Comparison of ENCODE assay signal across 1 cellular context in genomic region chr17:77864234-77865108, GRCh38.
TF ChIP-seq lines count a peak whose summit lies in the region.

No MANE protein-coding gene starts in this region.

TF ChIP-seq in WTC11, 78 proteins besides CTCF, POLR2A, EP300 and RAD21 (continued from another document):
- TF ChIP-seq, protein P1, sequence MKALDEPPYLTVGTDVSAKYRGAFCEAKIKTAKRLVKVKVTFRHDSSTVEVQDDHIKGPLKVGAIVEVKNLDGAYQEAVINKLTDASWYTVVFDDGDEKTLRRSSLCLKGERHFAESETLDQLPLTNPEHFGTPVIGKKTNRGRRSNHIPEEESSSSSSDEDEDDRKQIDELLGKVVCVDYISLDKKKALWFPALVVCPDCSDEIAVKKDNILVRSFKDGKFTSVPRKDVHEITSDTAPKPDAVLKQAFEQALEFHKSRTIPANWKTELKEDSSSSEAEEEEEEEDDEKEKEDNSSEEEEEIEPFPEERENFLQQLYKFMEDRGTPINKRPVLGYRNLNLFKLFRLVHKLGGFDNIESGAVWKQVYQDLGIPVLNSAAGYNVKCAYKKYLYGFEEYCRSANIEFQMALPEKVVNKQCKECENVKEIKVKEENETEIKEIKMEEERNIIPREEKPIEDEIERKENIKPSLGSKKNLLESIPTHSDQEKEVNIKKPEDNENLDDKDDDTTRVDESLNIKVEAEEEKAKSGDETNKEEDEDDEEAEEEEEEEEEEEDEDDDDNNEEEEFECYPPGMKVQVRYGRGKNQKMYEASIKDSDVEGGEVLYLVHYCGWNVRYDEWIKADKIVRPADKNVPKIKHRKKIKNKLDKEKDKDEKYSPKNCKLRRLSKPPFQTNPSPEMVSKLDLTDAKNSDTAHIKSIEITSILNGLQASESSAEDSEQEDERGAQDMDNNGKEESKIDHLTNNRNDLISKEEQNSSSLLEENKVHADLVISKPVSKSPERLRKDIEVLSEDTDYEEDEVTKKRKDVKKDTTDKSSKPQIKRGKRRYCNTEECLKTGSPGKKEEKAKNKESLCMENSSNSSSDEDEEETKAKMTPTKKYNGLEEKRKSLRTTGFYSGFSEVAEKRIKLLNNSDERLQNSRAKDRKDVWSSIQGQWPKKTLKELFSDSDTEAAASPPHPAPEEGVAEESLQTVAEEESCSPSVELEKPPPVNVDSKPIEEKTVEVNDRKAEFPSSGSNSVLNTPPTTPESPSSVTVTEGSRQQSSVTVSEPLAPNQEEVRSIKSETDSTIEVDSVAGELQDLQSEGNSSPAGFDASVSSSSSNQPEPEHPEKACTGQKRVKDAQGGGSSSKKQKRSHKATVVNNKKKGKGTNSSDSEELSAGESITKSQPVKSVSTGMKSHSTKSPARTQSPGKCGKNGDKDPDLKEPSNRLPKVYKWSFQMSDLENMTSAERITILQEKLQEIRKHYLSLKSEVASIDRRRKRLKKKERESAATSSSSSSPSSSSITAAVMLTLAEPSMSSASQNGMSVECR (CRISPR knock-in tag; IDR thresholded peaks at IDR 0.05; ENCODE audit: borderline replicate concordance): no peak
- no peak for TF ChIP-seq ATF1 (CRISPR knock-in tag; IDR thresholded peaks at IDR 0.05)
- no peak for TF ChIP-seq SMAD4 (CRISPR knock-in tag; IDR thresholded peaks at IDR 0.05)
- TF ChIP-seq SP1 (CRISPR knock-in tag; conservative IDR thresholded peaks at IDR 0.05): no peak
- no peak for TF ChIP-seq SOX15 (CRISPR knock-in tag; IDR thresholded peaks at IDR 0.05)
- no peak for TF ChIP-seq MXD4 (CRISPR knock-in tag; IDR thresholded peaks at IDR 0.05; ENCODE audit: borderline replicate concordance)
- TF ChIP-seq GTF2I (CRISPR knock-in tag; conservative IDR thresholded peaks at IDR 0.05): no peak
- no peak for TF ChIP-seq SMAD3 (CRISPR knock-in tag; IDR thresholded peaks at IDR 0.05; ENCODE audit: borderline replicate concordance)
- no peak for TF ChIP-seq ZNF396 (CRISPR knock-in tag; IDR thresholded peaks at IDR 0.05; ENCODE audit: borderline replicate concordance)
- TF ChIP-seq NFYB (CRISPR knock-in tag; conservative IDR thresholded peaks at IDR 0.05; ENCODE audit: low read depth): no peak
- no peak for TF ChIP-seq NR1H2 (CRISPR knock-in tag; IDR thresholded peaks at IDR 0.05)
- TF ChIP-seq, protein P2, sequence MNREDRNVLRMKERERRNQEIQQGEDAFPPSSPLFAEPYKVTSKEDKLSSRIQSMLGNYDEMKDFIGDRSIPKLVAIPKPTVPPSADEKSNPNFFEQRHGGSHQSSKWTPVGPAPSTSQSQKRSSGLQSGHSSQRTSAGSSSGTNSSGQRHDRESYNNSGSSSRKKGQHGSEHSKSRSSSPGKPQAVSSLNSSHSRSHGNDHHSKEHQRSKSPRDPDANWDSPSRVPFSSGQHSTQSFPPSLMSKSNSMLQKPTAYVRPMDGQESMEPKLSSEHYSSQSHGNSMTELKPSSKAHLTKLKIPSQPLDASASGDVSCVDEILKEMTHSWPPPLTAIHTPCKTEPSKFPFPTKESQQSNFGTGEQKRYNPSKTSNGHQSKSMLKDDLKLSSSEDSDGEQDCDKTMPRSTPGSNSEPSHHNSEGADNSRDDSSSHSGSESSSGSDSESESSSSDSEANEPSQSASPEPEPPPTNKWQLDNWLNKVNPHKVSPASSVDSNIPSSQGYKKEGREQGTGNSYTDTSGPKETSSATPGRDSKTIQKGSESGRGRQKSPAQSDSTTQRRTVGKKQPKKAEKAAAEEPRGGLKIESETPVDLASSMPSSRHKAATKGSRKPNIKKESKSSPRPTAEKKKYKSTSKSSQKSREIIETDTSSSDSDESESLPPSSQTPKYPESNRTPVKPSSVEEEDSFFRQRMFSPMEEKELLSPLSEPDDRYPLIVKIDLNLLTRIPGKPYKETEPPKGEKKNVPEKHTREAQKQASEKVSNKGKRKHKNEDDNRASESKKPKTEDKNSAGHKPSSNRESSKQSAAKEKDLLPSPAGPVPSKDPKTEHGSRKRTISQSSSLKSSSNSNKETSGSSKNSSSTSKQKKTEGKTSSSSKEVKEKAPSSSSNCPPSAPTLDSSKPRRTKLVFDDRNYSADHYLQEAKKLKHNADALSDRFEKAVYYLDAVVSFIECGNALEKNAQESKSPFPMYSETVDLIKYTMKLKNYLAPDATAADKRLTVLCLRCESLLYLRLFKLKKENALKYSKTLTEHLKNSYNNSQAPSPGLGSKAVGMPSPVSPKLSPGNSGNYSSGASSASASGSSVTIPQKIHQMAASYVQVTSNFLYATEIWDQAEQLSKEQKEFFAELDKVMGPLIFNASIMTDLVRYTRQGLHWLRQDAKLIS (CRISPR knock-in tag; IDR thresholded peaks at IDR 0.05; ENCODE audit: borderline replicate concordance): no peak
- TF ChIP-seq USF1 (CRISPR knock-in tag; IDR thresholded peaks at IDR 0.05): no peak
- TF ChIP-seq, protein P3, sequence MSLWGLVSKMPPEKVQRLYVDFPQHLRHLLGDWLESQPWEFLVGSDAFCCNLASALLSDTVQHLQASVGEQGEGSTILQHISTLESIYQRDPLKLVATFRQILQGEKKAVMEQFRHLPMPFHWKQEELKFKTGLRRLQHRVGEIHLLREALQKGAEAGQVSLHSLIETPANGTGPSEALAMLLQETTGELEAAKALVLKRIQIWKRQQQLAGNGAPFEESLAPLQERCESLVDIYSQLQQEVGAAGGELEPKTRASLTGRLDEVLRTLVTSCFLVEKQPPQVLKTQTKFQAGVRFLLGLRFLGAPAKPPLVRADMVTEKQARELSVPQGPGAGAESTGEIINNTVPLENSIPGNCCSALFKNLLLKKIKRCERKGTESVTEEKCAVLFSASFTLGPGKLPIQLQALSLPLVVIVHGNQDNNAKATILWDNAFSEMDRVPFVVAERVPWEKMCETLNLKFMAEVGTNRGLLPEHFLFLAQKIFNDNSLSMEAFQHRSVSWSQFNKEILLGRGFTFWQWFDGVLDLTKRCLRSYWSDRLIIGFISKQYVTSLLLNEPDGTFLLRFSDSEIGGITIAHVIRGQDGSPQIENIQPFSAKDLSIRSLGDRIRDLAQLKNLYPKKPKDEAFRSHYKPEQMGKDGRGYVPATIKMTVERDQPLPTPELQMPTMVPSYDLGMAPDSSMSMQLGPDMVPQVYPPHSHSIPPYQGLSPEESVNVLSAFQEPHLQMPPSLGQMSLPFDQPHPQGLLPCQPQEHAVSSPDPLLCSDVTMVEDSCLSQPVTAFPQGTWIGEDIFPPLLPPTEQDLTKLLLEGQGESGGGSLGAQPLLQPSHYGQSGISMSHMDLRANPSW (CRISPR knock-in tag; conservative IDR thresholded peaks at IDR 0.05; ENCODE audit: low read depth): no peak
- no peak for TF ChIP-seq CREM (CRISPR knock-in tag; IDR thresholded peaks at IDR 0.05)
